Comparison of ENCODE assay signal across 8 cellular contexts in the genomic region with DNA sequence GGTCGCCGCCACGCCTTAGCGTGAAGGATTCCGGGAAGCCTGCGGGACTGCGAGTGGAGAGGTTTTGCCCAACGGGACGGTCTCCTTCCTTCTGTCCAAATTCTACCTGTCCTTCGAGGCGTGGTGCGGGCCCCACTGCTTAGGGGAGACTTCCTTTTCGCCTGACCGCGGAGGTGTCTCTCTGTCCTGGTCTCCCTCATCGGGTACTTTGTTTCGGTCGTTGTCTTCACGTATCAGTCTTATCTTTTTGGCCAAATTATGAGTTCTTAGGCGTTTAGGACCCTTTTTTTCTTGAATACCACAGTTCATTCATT. TPM values are rescaled to one million over a fixed set of nuclear protein-coding genes. Genes with fewer than 3 reads are reported as not detected.
DNase-seq lines count a peak whose midpoint lies in the region; ATAC-seq and TF ChIP-seq lines count a peak whose summit lies in the region.

No MANE protein-coding gene starts in this region.

- H3K9me3 ChIP-seq in iPS-20b (ENCODE audit: insufficient read depth, low read depth, low read length) = no peaks in the 10 kb centered on the region
- no peaks in the 10 kb centered on the region for H3K9me3 ChIP-seq in thymus (ENCODE audit: control insufficient read depth)

- no peaks in the 10 kb centered on the region for H3K9me3 Mint-ChIP-seq in activated naive CD4-positive, alpha-beta T cell treated with anti-CD3 and anti-CD28 coated beads, Interleukin-2, amount 50 U/mL, for 24 hours
- H3K9me3 Mint-ChIP-seq in activated B cell treated with CpG ODN at 0.5 μM for 24 hours = no peaks in the 10 kb centered on the region

- POLR2A ChIA-PET in activated B cell treated with CpG ODN at 0.5 μM for 24 hours (lab: Charles Lee) = interaction anchor here (0.6 to 5.4 kb wide), 19 partner anchors 9 to 1109 kb away, joined by 3 to 40 read pairs (median 4); a partner anchor contains a TSS

- H3K27me3 Mint-ChIP-seq in activated naive CD4-positive, alpha-beta T cell treated with anti-CD3 and anti-CD28 coated beads, Interleukin-2, amount 50 U/mL, for 24 hours = no peaks in the 10 kb centered on the region
- H3K27me3 Mint-ChIP-seq in activated B cell treated with CpG ODN at 0.5 μM for 24 hours = no peaks in the 10 kb centered on the region

- ATAC-seq in activated B cell treated with CpG ODN at 0.5 μM for 24 hours (ENCODE audit: low read depth) (no peak), HG02885 (IDR thresholded peaks at IDR 0.05; ENCODE audit: poor library complexity, unreplicated experiment) (no peak)

- intact Hi-C loops in activated B cell treated with CpG ODN at 0.5 μM for 24 hours (cut with micrococcal nuclease) = loop anchor here (1.0 kb wide), 8 partner anchors 14 to 213 kb away; a partner anchor contains a TSS

- peak overlapping the region; percentile 91 for H3K27ac Mint-ChIP-seq in activated naive CD4-positive, alpha-beta T cell treated with anti-CD3 and anti-CD28 coated beads, Interleukin-2, amount 50 U/mL, for 24 hours
- peak overlapping the region; percentile 92 for H3K27ac Mint-ChIP-seq in activated B cell treated with CpG ODN at 0.5 μM for 24 hours

- no peaks in the 10 kb centered on the region for H3K27me3 ChIP-seq in iPS-20b (ENCODE audit: insufficient read depth, low read length)
- no peaks in the 10 kb centered on the region for H3K27me3 ChIP-seq in thymus (ENCODE audit: control insufficient read depth, insufficient read depth)

- H3K27ac ChIP-seq in iPS-20b (ENCODE audit: low read length) = peak overlapping the region; percentile 77
- peak overlapping the region; percentile 79 for H3K27ac ChIP-seq in thymus (ENCODE audit: low read depth)

- H3K4me3 ChIP-seq in iPS-20b (ENCODE audit: low read length) (peak overlapping the region; percentile 97), thymus (ENCODE audit: low read length) (peak overlapping the region; percentile 76)

- CTCF ChIA-PET in activated B cell treated with CpG ODN at 0.5 μM for 24 hours (lab: Charles Lee) = interaction anchor here (1.2 kb wide), 1 partner anchor 47 kb away, joined by 3 read pairs; no protein-coding TSS in a partner anchor

- H3K4me1 ChIP-seq in iPS-20b (ENCODE audit: insufficient read depth, low read length) (peaks cover 9% of the 10 kb centered on the region), thymus (ENCODE audit: control insufficient read depth, insufficient read depth, low read length) (peaks cover 18% of the 10 kb centered on the region)

- peaks cover 5% of the 10 kb centered on the region for H3K36me3 Mint-ChIP-seq in activated naive CD4-positive, alpha-beta T cell treated with anti-CD3 and anti-CD28 coated beads, Interleukin-2, amount 50 U/mL, for 24 hours
- H3K36me3 Mint-ChIP-seq in activated B cell treated with CpG ODN at 0.5 μM for 24 hours (ENCODE audit: low read depth) = peaks cover 30% of the 10 kb centered on the region

- peak overlapping the region; percentile 93 for H3K9ac ChIP-seq in iPS-20b (ENCODE audit: low read depth, low read length)

- peak overlapping the region; percentile 97 for H3K4me3 Mint-ChIP-seq in activated naive CD4-positive, alpha-beta T cell treated with anti-CD3 and anti-CD28 coated beads, Interleukin-2, amount 50 U/mL, for 24 hours
- H3K4me3 Mint-ChIP-seq in activated B cell treated with CpG ODN at 0.5 μM for 24 hours = peak overlapping the region; percentile 94

- no peak for DNase-seq in activated naive CD4-positive, alpha-beta T cell treated with Interleukin-2 at 50 U/mL for 16 hours
- no peak for DNase-seq in activated B cell treated with CpG ODN at 0.5 μM for 24 hours
- no peak for DNase-seq in COR-L47 (lab: John Stamatoyannopoulos, UW)
- DNase-seq in NCI-H2107 treated with DMSO at 0.1 percent for 48 hours (lab: John Stamatoyannopoulos, UW; ENCODE audit: unreplicated experiment) = no peak

- peaks cover 10% of the 10 kb centered on the region for H3K36me3 ChIP-seq in iPS-20b (ENCODE audit: insufficient read depth, low read depth, low read length)
- H3K36me3 ChIP-seq in thymus (ENCODE audit: control insufficient read depth, insufficient read depth) = peaks cover 20% of the 10 kb centered on the region

- WGBS in thymus = under 1% methylated on average over 20 of the region's 20 CpGs

- TF ChIP-seq CTCF in activated B cell treated with CpG ODN at 0.5 μM for 24 hours (IDR thresholded peaks at IDR 0.05) = no peak

- H3K4me1 Mint-ChIP-seq in activated naive CD4-positive, alpha-beta T cell treated with anti-CD3 and anti-CD28 coated beads, Interleukin-2, amount 50 U/mL, for 24 hours = peaks cover 51% of the 10 kb centered on the region
- peaks cover 32% of the 10 kb centered on the region for H3K4me1 Mint-ChIP-seq in activated B cell treated with CpG ODN at 0.5 μM for 24 hours

RNA-seq across cellular contexts. Expression of a gene that starts 0.4 kb away (rescaled TPM):
- total RNA-seq in activated B cell treated with CpG ODN at 0.5 μM for 24 hours = 47.8 and 62.6 TPM in 2 replicates
- 24.0 TPM for polyA plus RNA-seq in thymus

RNA-seq across cellular contexts. Expression of a gene that starts 14.6 kb away (rescaled TPM):
- 6.5 and 6.7 TPM in 2 replicates for total RNA-seq in activated B cell treated with CpG ODN at 0.5 μM for 24 hours
- 11.1 TPM for polyA plus RNA-seq in thymus

RNA-seq across cellular contexts. Expression of a gene that starts 20.1 kb away (rescaled TPM):
- total RNA-seq in activated B cell treated with CpG ODN at 0.5 μM for 24 hours = 31.0 and 33.1 TPM in 2 replicates
- 22.4 TPM for polyA plus RNA-seq in thymus

RNA-seq across cellular contexts. Expression of a gene that starts 27.1 kb away (rescaled TPM):
- not detected in 2 replicates for total RNA-seq in activated B cell treated with CpG ODN at 0.5 μM for 24 hours
- polyA plus RNA-seq in thymus = 2.8 TPM

RNA-seq across cellular contexts. Expression of a gene that starts 37.1 kb away (rescaled TPM):
- 17.5 and 26.9 TPM in 2 replicates for total RNA-seq in activated B cell treated with CpG ODN at 0.5 μM for 24 hours
- polyA plus RNA-seq in thymus = 15.5 TPM
